Comparison of ENCODE assay signal across 35 cellular contexts in the genomic region with DNA sequence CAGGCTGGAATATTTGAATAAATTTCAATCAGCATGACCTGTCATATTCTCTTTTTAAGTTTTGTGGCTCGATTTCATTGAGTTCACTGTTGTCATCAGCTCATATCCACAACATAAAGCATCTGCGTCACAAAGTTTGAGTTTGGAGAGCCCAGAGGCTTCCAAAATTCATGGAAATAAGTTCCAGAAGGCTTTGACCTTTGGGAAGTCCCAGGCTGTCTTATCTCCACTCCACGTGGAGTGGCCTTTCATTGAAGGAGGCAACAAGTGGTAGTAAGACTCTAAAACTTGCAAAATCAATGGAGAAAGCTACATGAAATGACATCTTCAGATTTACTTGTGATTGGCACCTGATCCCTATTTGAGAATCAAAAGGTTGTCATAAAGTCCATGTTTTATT. TPM values are rescaled to one million over a fixed set of nuclear protein-coding genes. Genes with fewer than 3 reads are reported as not detected.
"Had no signal": no experiment of that assay in that cellular context is flagged by ENCODE, and none has a peak within 500 bp of the region (broad histone marks: within the 10 kb centered on the region; RNA-seq: fewer than 3 reads in every experiment).

No MANE protein-coding gene starts in this region.

- H3K27me3 ChIP-seq: MG63 had no signal

- DNase-seq: Karpas-422, Kasumi-1, KG1, MG63, MM.1S, MV-4-11, NCI-H1048, NCI-H1092, NCI-H1092 treated with DMSO at 0.1 percent for 48 hours, NCI-H1105, NCI-H1105 treated with DMSO at 0.1 percent for 48 hours, NCI-H1417, NCI-H1417 treated with DMSO at 0.1 percent for 48 hours, NCI-H1436, NCI-H1436 treated with DMSO at 0.1 percent for 48 hours, NCI-H146, NCI-H1694, NCI-H1694 treated with DMSO at 0.1 percent for 48 hours, NCI-H187, NCI-H187 treated with DMSO at 0.1 percent for 48 hours, NCI-H1930, NCI-H2029, NCI-H2029 treated with DMSO at 0.1 percent for 48 hours, NCI-H2081, NCI-H2081 treated with DMSO at 0.1 percent for 48 hours, NCI-H2107, NCI-H2171, NCI-H2171 treated with DMSO at 0.1 percent for 48 hours, NCI-H2227 treated with DMSO at 0.1 percent for 48 hours, NCI-H226, NCI-H345, NCI-H446, NCI-H446 treated with DMSO at 0.1 percent for 48 hours had no signal

- H3K27ac ChIP-seq: KMS-11 had no signal

- H3K4me2 ChIP-seq: KMS-11 had no signal

- H3K36me3 ChIP-seq: MG63 had no signal

- H3K9me3 ChIP-seq: MG63 had no signal

- H3K4me3 ChIP-seq: MG63 had no signal

RNA-seq across cellular contexts. Expression of gene UNC5C, which starts 54.1 kb away (rescaled TPM):
- total RNA-seq: MCF 10A had no signal
